Comparison of ENCODE assay signal across 8 cellular contexts in genomic region chr4:139015948-139016451, GRCh38. TPM values are rescaled to one million over a fixed set of nuclear protein-coding genes. Genes with fewer than 3 reads are reported as not detected.
DNase-seq lines count a peak whose midpoint lies in the region; ATAC-seq, FAIRE-seq and TF ChIP-seq lines count a peak whose summit lies in the region.

No MANE protein-coding gene starts in this region.

- CTCF ChIA-PET in RWPE1 (lab: Yijun Ruan, JAX): interaction anchor here (0.6 to 1.3 kb wide), 3 partner anchors 14 to 70 kb away, joined by 4 to 6 read pairs (median 5); no protein-coding TSS in a partner anchor

- peak overlapping the region; percentile 80 to 81 for H3K4me3 ChIP-seq in ascending aorta
- peak overlapping the region; percentile 92 for H3K4me3 ChIP-seq in iPS-18c (ENCODE audit: insufficient read depth, low read depth, low read length)
- H3K4me3 ChIP-seq in small intestine (ENCODE audit: low read depth in 1 of 2, low read length in 2 of 2): peak overlapping the region; percentile 81 to 97

- WGBS in small intestine, 3 donors: 0 to 1% (median 1%) methylated on average over 21 to 54 of the region's 54 CpGs

- DNase-seq in ACHN (peak; percentile 19), RWPE1 (ENCODE audit: low spot score) (peak; percentile 30), ascending aorta (ENCODE audit: low spot score in 2 of 2) (peak in 1 of 2 donors; percentile 64), small intestine (peak; percentile 51), ureter (ENCODE audit: low spot score) (no peak)

- TF ChIP-seq CTCF in RWPE1 (conservative IDR thresholded peaks at IDR 0.05; ENCODE audit: low read depth): no peak
- no peak for TF ChIP-seq CTCF in ascending aorta (IDR thresholded peaks at IDR 0.05)

- H3K27me3 ChIP-seq in ascending aorta (no peaks in the 10 kb centered on the region), small intestine (ENCODE audit: control insufficient read depth in 2 of 2, insufficient read depth in 2 of 2, low read length in 2 of 2) (no peaks in the 10 kb centered on the region)

- no peaks in the 10 kb centered on the region for H3K36me3 ChIP-seq in ascending aorta
- H3K36me3 ChIP-seq in small intestine (ENCODE audit: control insufficient read depth in 2 of 2, insufficient read depth in 2 of 2, low read length in 2 of 2): no peaks in the 10 kb centered on the region

- ATAC-seq in GM18511 (IDR thresholded peaks at IDR 0.05; ENCODE audit: unreplicated experiment) (peak; percentile 39), HG03064 (IDR thresholded peaks at IDR 0.05; ENCODE audit: low read depth, unreplicated experiment) (peak; percentile 45)

- POLR2A ChIA-PET in RWPE1 (lab: Yijun Ruan, JAX; ENCODE audit: low non-redundant PET): no interaction called here

- H3K27ac ChIP-seq in RWPE1 (peak overlapping the region; percentile 94), ascending aorta (peak overlapping the region; percentile 83 to 96), small intestine (ENCODE audit: low read depth in 1 of 2, low read length in 1 of 2) (peak overlapping the region; percentile 94 to 98)

- intact Hi-C loops in ascending aorta (cut with DNase I): loop anchor here (1.0 to 10.0 kb wide), 8 partner anchors 68 to 1139 kb away; partner anchors contain the start of genes ELF2, MAML3 and RAB33B

- FAIRE-seq in small intestine (lab: Jason Lieb, UNC): no peak

- H3K4me1 ChIP-seq in ascending aorta (peaks cover 0 to 8% of the 10 kb centered on the region in 2 donors), small intestine (ENCODE audit: control insufficient read depth in 2 of 2, insufficient read depth in 1 of 2, low read depth in 1 of 2, low read length in 1 of 2) (peaks cover 5 to 11% of the 10 kb centered on the region in 2 donors)

- in situ Hi-C loops in ACHN (cut with HindIII; ENCODE audit: low pct_ligation_motif_present, low pct_unique_long_range_greater_than_20kb, low sequenced_read_pairs): no loop called here

- no peaks in the 10 kb centered on the region for H3K9me3 ChIP-seq in ascending aorta
- H3K9me3 ChIP-seq in iPS-18c (ENCODE audit: control insufficient read depth, insufficient read depth, low read length): no peaks in the 10 kb centered on the region
- H3K9me3 ChIP-seq in small intestine (ENCODE audit: control insufficient read depth, low read depth): no peaks in the 10 kb centered on the region

RNA-seq across cellular contexts. Expression of gene NOCT, which starts 0.4 kb away (rescaled TPM):
- total RNA-seq in ascending aorta: 9.9 TPM
- polyA plus RNA-seq in small intestine: 1 to 10 TPM; 2.3 to 8.5 (median 3.5) TPM
- total RNA-seq in ureter: 4.8 TPM
